8 cellular contexts compared by ENCODE assay signal in the genomic region with DNA sequence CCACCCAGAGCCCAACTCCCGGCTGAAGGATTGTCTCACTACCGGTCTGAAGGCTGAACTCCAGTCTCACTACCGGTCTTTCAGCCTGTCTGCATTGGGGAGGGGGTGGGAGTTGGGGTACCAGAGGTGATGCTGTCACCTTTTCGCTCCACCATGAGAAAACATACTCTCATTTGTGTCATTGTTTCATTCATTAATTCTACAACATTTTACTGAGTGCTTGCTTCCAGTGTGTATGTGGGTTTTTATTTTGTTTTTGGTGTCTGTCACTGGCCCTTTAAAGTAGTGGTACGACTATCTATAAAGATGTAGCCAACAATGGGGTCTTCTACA. TPM values are rescaled to one million over a fixed set of nuclear protein-coding genes. Genes with fewer than 3 reads are reported as not detected.
DNase-seq lines count a peak whose midpoint lies in the region; ATAC-seq, FAIRE-seq and TF ChIP-seq lines count a peak whose summit lies in the region.

No MANE protein-coding gene starts in this region.

- POLR2A ChIA-PET in CD8-positive, alpha-beta T cell (lab: Charles Lee) = interaction anchor here (0.7 to 1.2 kb wide), 3 partner anchors 35 to 94 kb away, joined by 3 read pairs; a partner anchor contains a TSS
- POLR2A ChIA-PET in endothelial cell of umbilical vein (lab: Charles Lee) = no interaction called here

- TF ChIP-seq EP300 in ovary (IDR thresholded peaks at IDR 0.05) = no peak

- H3K27me3 ChIP-seq in CD8-positive, alpha-beta T cell (ENCODE audit: insufficient read depth, low read length) = no peaks in the 10 kb centered on the region
- H3K27me3 ChIP-seq in Peyer's patch (no peaks in the 10 kb centered on the region), endothelial cell of umbilical vein (ENCODE audit: control insufficient read depth in 2 of 2, insufficient read depth in 2 of 2, low read length in 2 of 2) (peaks cover 22 to 28% of the 10 kb centered on the region in 2 experiments), ovary (no peaks in the 10 kb centered on the region)

- TF ChIP-seq POLR2A in Peyer's patch (IDR thresholded peaks at IDR 0.05) = no peak
- peak; percentile 12 for TF ChIP-seq POLR2A in endothelial cell of umbilical vein (IDR thresholded peaks at IDR 0.05; ENCODE audit: low read depth, low read length)
- no peak for TF ChIP-seq POLR2A in ovary (IDR thresholded peaks at IDR 0.05)

- peak overlapping the region; percentile 19 for H2AFZ ChIP-seq in endothelial cell of umbilical vein (ENCODE audit: low read depth, low read length)

- H3K9me1 ChIP-seq in endothelial cell of umbilical vein (replicated peaks; ENCODE audit: control insufficient read depth, extremely low read depth, insufficient read depth, low read length) = no peaks in the 10 kb centered on the region

- BruUV-seq in endothelial cell of umbilical vein (replicated peaks; lab: Mats Ljungman, UMichigan) = no TSS peak

- peaks cover 19% of the 10 kb centered on the region for H3K79me2 ChIP-seq in endothelial cell of umbilical vein (ENCODE audit: control insufficient read depth, insufficient read depth, low read length)

- H3K4me2 ChIP-seq in endothelial cell of umbilical vein (ENCODE audit: insufficient read depth, low read length) = peak overlapping the region; percentile 53

- H3K9me3 Mint-ChIP-seq in CD8-positive, alpha-beta T cell = no peaks in the 10 kb centered on the region

- FAIRE-seq in endothelial cell of umbilical vein (lab: Jason Lieb, UNC) (no peak), frontal cortex (lab: Jason Lieb, UNC) (no peak)

- no peak for DNase-seq in CD8-positive, alpha-beta T cell
- no peak for DNase-seq in Peyer's patch
- no peak for DNase-seq in endothelial cell of umbilical vein (ENCODE audit: low read depth, low spot score)
- no peak for DNase-seq in ovary
- no peak for DNase-seq in T1000 (lab: John Stamatoyannopoulos, UW)
- DNase-seq in frontal cortex (ENCODE audit: low spot score in 2 of 2) = no peak
- no peak for DNase-seq in GF-D8 (lab: John Stamatoyannopoulos, UW)

- peak overlapping the region; percentile 90 for H3K4me3 Mint-ChIP-seq in CD8-positive, alpha-beta T cell

- peak overlapping the region; percentile 9 for H3K4me3 ChIP-seq in CD8-positive, alpha-beta T cell (ENCODE audit: low read depth, low read length)
- H3K4me3 ChIP-seq in Peyer's patch (peak overlapping the region in 3 of 4 donors; percentile 49 to 70 (median 67)), endothelial cell of umbilical vein (replicated peaks in 1 of 3; ENCODE audit: insufficient read depth in 1 of 3, low read depth in 1 of 3, low read length in 3 of 3) (peak overlapping the region in 2 of 3 experiments; percentile 3 to 25), ovary (peak overlapping the region; percentile 31)

- H3K27ac ChIP-seq in CD8-positive, alpha-beta T cell (ENCODE audit: low read depth, low read length) = peak overlapping the region; percentile 84
- H3K27ac ChIP-seq in Peyer's patch = peak overlapping the region; percentile 34 to 81 (median 57)
- H3K27ac ChIP-seq in endothelial cell of umbilical vein (ENCODE audit: insufficient read depth, low read depth, low read length) = no peak overlapping the region
- no peak overlapping the region for H3K27ac ChIP-seq in ovary

- peak overlapping the region; percentile 88 for H3K27ac Mint-ChIP-seq in CD8-positive, alpha-beta T cell

- H3K36me3 Mint-ChIP-seq in CD8-positive, alpha-beta T cell = peaks cover 40% of the 10 kb centered on the region

- H3K4me1 Mint-ChIP-seq in CD8-positive, alpha-beta T cell (ENCODE audit: low read depth) = peaks cover 57% of the 10 kb centered on the region

- H3K9ac ChIP-seq in endothelial cell of umbilical vein (replicated peaks; ENCODE audit: extremely low read depth, insufficient read depth, low read length) = no peak overlapping the region

- TF ChIP-seq CTCF in CD8-positive, alpha-beta T cell (IDR thresholded peaks at IDR 0.05) = no peak
- TF ChIP-seq CTCF in Peyer's patch (IDR thresholded peaks at IDR 0.05) = no peak
- TF ChIP-seq CTCF in endothelial cell of umbilical vein (IDR thresholded peaks at IDR 0.05; ENCODE audit: extremely low read depth in 1 of 2, insufficient read depth in 1 of 2, low read depth in 1 of 2, low read length in 2 of 2) = no peak
- TF ChIP-seq CTCF in ovary (IDR thresholded peaks at IDR 0.05) = peak in 1 of 3 donors; percentile 10

- H3K27me3 Mint-ChIP-seq in CD8-positive, alpha-beta T cell (ENCODE audit: low read depth) = no peaks in the 10 kb centered on the region

- 1 to 3% (median 2%) methylated on average over 5 of the region's 5 CpGs for WGBS in ovary, 3 donors

- H3K4me1 ChIP-seq in CD8-positive, alpha-beta T cell (ENCODE audit: insufficient read depth, low read length) = peaks cover 52% of the 10 kb centered on the region
- H3K4me1 ChIP-seq in Peyer's patch (peaks cover 0 to 37% (median 4%) of the 10 kb centered on the region in 4 donors), endothelial cell of umbilical vein (ENCODE audit: control insufficient read depth, extremely low read depth, insufficient read depth, low read length) (peaks cover 17% of the 10 kb centered on the region), ovary (ENCODE audit: insufficient read depth) (peaks cover 9% of the 10 kb centered on the region)

- H3K36me3 ChIP-seq in CD8-positive, alpha-beta T cell (ENCODE audit: insufficient read depth, low read length) = peaks cover 5% of the 10 kb centered on the region
- H3K36me3 ChIP-seq in Peyer's patch (peaks cover 0 to 21% (median 0%) of the 10 kb centered on the region in 3 donors), endothelial cell of umbilical vein (ENCODE audit: control insufficient read depth in 2 of 2, extremely low read depth in 1 of 2, insufficient read depth in 2 of 2, low read length in 2 of 2) (peaks cover 4 to 19% of the 10 kb centered on the region in 2 experiments), ovary (no peaks in the 10 kb centered on the region)

- ATAC-seq in CD8-positive, alpha-beta T cell = no peak
- no peak for ATAC-seq in HG02623 (IDR thresholded peaks at IDR 0.05; ENCODE audit: unreplicated experiment)

- H3K9me3 ChIP-seq in CD8-positive, alpha-beta T cell (ENCODE audit: low read length) = no peaks in the 10 kb centered on the region
- H3K9me3 ChIP-seq in Peyer's patch (no peaks in the 10 kb centered on the region), endothelial cell of umbilical vein (replicated peaks; ENCODE audit: control insufficient read depth, insufficient read depth, low read length) (no peaks in the 10 kb centered on the region), ovary (no peaks in the 10 kb centered on the region)

- dilution Hi-C loops in endothelial cell of umbilical vein (cut with MboI; ENCODE audit: extremely low pct_ligation_motif_present, low sequenced_read_pairs) = no loop called here

- no peaks in the 10 kb centered on the region for H4K20me1 ChIP-seq in endothelial cell of umbilical vein (replicated peaks; ENCODE audit: control insufficient read depth, extremely low read depth, insufficient read depth, low read length)

- intact Hi-C loops in CD8-positive, alpha-beta T cell (cut with DNase I, micrococcal nuclease) = loop anchor here (1.0 to 5.0 kb wide), 10 partner anchors 8 to 1825 kb away; a partner anchor contains a TSS
- intact Hi-C loops in endothelial cell of umbilical vein (cut with micrococcal nuclease) (loop anchor here (1.0 kb wide), 2 partner anchors 20 to 26 kb away; a partner anchor contains a TSS), ovary (cut with DNase I) (no loop called here)

- CTCF ChIA-PET in CD8-positive, alpha-beta T cell (lab: Charles Lee) = interaction anchor here (1.2 kb wide), 1 partner anchor 11 kb away, joined by 8 read pairs; no protein-coding TSS in a partner anchor
- CTCF ChIA-PET in endothelial cell of umbilical vein (lab: Charles Lee) = interaction anchor here (0.8 to 1.2 kb wide), 2 partner anchors 12 to 26 kb away, joined by 3 to 5 read pairs; no protein-coding TSS in a partner anchor

RNA-seq across cellular contexts. Expression of a gene that starts 0.5 kb away (rescaled TPM):
- 10 to 100 TPM in 1 of 2 experiments, 1 to 10 TPM in 1; 8.5 to 10.0 TPM for total RNA-seq in CD8-positive, alpha-beta T cell
- 10 to 100 TPM; 14.7 to 97.4 (median 28.8) TPM for total RNA-seq in Peyer's patch
- 156 and 171 TPM in 2 replicates for total RNA-seq in endothelial cell of umbilical vein
- 300 and 332 TPM in 2 replicates for polyA plus RNA-seq in endothelial cell of umbilical vein
- polyA plus RNA-seq in endothelial cell of umbilical vein (2011; cell fraction: cytosol; rRNA removed) = 337 and 366 TPM in 2 replicates
- 173 and 189 TPM in 2 replicates for polyA plus RNA-seq in endothelial cell of umbilical vein (2011; cell fraction: nucleus; rRNA removed)
- polyA plus RNA-seq in endothelial cell of umbilical vein (2012) = 197 and 206 TPM in 2 replicates
- polyA minus RNA-seq in endothelial cell of umbilical vein = 184 and 194 TPM in 2 replicates
- polyA minus RNA-seq in endothelial cell of umbilical vein (2011; cell fraction: cytosol; rRNA and poly(A)+ RNA removed) = 130 TPM
- polyA minus RNA-seq in endothelial cell of umbilical vein (2011; cell fraction: nucleus; rRNA and poly(A)+ RNA removed) = 54.8 and 62.4 TPM in 2 replicates
- total RNA-seq in ovary = 100 to 1,000 TPM; 111 to 175 (median 122) TPM
- polyA plus RNA-seq in ovary = 100 to 1,000 TPM in 1 of 2 donors, 10 to 100 TPM in 1; 82.7 to 127 TPM
- total RNA-seq in frontal cortex = 51.4 TPM

RNA-seq across cellular contexts. Expression of a gene that starts 2.3 kb away (rescaled TPM):
- 10 to 100 TPM; 23.1 to 25.1 TPM for total RNA-seq in CD8-positive, alpha-beta T cell
- total RNA-seq in Peyer's patch (10 to 100 TPM in 2 of 4 donors, 1 to 10 TPM in 2; 7.4 to 17.2 (median 10.6) TPM), endothelial cell of umbilical vein (3.0 and 4.6 TPM in 2 replicates), ovary (10 to 100 TPM in 1 of 7 donors, 1 to 10 TPM in 6; 5.0 to 15.2 (median 7.7) TPM), frontal cortex (17.5 TPM)
- polyA plus RNA-seq in endothelial cell of umbilical vein (4.8 and 5.8 TPM in 2 replicates), ovary (1 to 10 TPM; 5.0 to 7.9 TPM)
- 1.6 and 3.7 TPM in 2 replicates for polyA plus RNA-seq in endothelial cell of umbilical vein (2011; cell fraction: cytosol; rRNA removed)
- 4.8 and 5.4 TPM in 2 replicates for polyA plus RNA-seq in endothelial cell of umbilical vein (2011; cell fraction: nucleus; rRNA removed)
- 3.2 and 4.0 TPM in 2 replicates for polyA plus RNA-seq in endothelial cell of umbilical vein (2012)
- 2.8 and 4.2 TPM in 2 replicates for polyA minus RNA-seq in endothelial cell of umbilical vein
- polyA minus RNA-seq in endothelial cell of umbilical vein (2011; cell fraction: cytosol; rRNA and poly(A)+ RNA removed) = 7.7 TPM
- polyA minus RNA-seq in endothelial cell of umbilical vein (2011; cell fraction: nucleus; rRNA and poly(A)+ RNA removed) = 0.72 and 1.2 TPM in 2 replicates

RNA-seq across cellular contexts. Expression of a gene that starts 7.8 kb away (rescaled TPM):
- total RNA-seq in CD8-positive, alpha-beta T cell = 1 to 10 TPM; 7.3 to 8.0 TPM
- 10 to 100 TPM; 45.7 to 65.7 (median 55.6) TPM for total RNA-seq in Peyer's patch
- 14.6 and 15.0 TPM in 2 replicates for total RNA-seq in endothelial cell of umbilical vein
- polyA plus RNA-seq in endothelial cell of umbilical vein = 33.3 and 43.9 TPM in 2 replicates
- polyA plus RNA-seq in endothelial cell of umbilical vein (2011; cell fraction: cytosol; rRNA removed) = 19.8 and 19.9 TPM in 2 replicates
- polyA plus RNA-seq in endothelial cell of umbilical vein (2011; cell fraction: nucleus; rRNA removed) = 15.5 and 16.4 TPM in 2 replicates
- 25.7 and 27.8 TPM in 2 replicates for polyA plus RNA-seq in endothelial cell of umbilical vein (2012)
- polyA minus RNA-seq in endothelial cell of umbilical vein = 47.8 and 57.1 TPM in 2 replicates
- polyA minus RNA-seq in endothelial cell of umbilical vein (2011; cell fraction: cytosol; rRNA and poly(A)+ RNA removed) = 5.5 TPM
- 4.4 and 12.2 TPM in 2 replicates for polyA minus RNA-seq in endothelial cell of umbilical vein (2011; cell fraction: nucleus; rRNA and poly(A)+ RNA removed)
- 10 to 100 TPM; 27.7 to 64.0 (median 32.5) TPM for total RNA-seq in ovary
- polyA plus RNA-seq in ovary = 10 to 100 TPM; 44.0 to 63.7 TPM
- total RNA-seq in frontal cortex = 38.3 TPM

RNA-seq across cellular contexts. Expression of a gene that starts 14.1 kb away (rescaled TPM):
- 10 to 100 TPM; 22.2 to 23.5 TPM for total RNA-seq in CD8-positive, alpha-beta T cell
- total RNA-seq in Peyer's patch = 1 to 10 TPM; 2.5 to 9.1 (median 3.1) TPM
- total RNA-seq in endothelial cell of umbilical vein = 0.05 and 0.24 TPM in 2 replicates
- polyA plus RNA-seq in endothelial cell of umbilical vein = 0.04 and 0.05 TPM in 2 replicates
- 0.04 and 0.08 TPM in 2 replicates for polyA plus RNA-seq in endothelial cell of umbilical vein (2011; cell fraction: cytosol; rRNA removed)
- 0.05 and 0.10 TPM in 2 replicates for polyA plus RNA-seq in endothelial cell of umbilical vein (2011; cell fraction: nucleus; rRNA removed)
- polyA plus RNA-seq in endothelial cell of umbilical vein (2012) = 0.14 and 0.20 TPM in 2 replicates
- polyA minus RNA-seq in endothelial cell of umbilical vein = 0.04 TPM in 1 of 2 replicates, not detected in the other
- polyA minus RNA-seq in endothelial cell of umbilical vein (2011; cell fraction: cytosol; rRNA and poly(A)+ RNA removed) = not detected
- polyA minus RNA-seq in endothelial cell of umbilical vein (2011; cell fraction: nucleus; rRNA and poly(A)+ RNA removed) = 0.14 and 0.63 TPM in 2 replicates
- total RNA-seq in ovary = under 1 TPM; 0.34 to 0.99 (median 0.60) TPM
- polyA plus RNA-seq in ovary = 1 to 10 TPM in 1 of 2 donors, under 1 TPM in 1; 0.33 to 1.3 TPM
- total RNA-seq in frontal cortex = 25.7 TPM

RNA-seq across cellular contexts. Expression of a gene that starts 14.2 kb away (rescaled TPM):
- total RNA-seq in CD8-positive, alpha-beta T cell = 1 to 10 TPM; 2.0 to 2.2 TPM
- total RNA-seq in Peyer's patch (1 to 10 TPM in 1 of 4 donors, not detected in 3; 1.7 TPM), endothelial cell of umbilical vein (2.4 and 2.7 TPM in 2 replicates), ovary (1 to 10 TPM in 4 of 7 donors, under 1 TPM in 3; 0.12 to 2.5 (median 1.0) TPM), frontal cortex (not detected)
- polyA plus RNA-seq in endothelial cell of umbilical vein (0.62 TPM in 2 replicates), ovary (under 1 TPM; 0.18 to 0.30 TPM)
- polyA plus RNA-seq in endothelial cell of umbilical vein (2011; cell fraction: cytosol; rRNA removed) = 0.19 and 0.61 TPM in 2 replicates
- polyA plus RNA-seq in endothelial cell of umbilical vein (2011; cell fraction: nucleus; rRNA removed) = 7.3 and 7.9 TPM in 2 replicates
- 0.74 and 0.86 TPM in 2 replicates for polyA plus RNA-seq in endothelial cell of umbilical vein (2012)
- 0.87 and 1.2 TPM in 2 replicates for polyA minus RNA-seq in endothelial cell of umbilical vein
- polyA minus RNA-seq in endothelial cell of umbilical vein (2011; cell fraction: cytosol; rRNA and poly(A)+ RNA removed) = 7.6 TPM
- polyA minus RNA-seq in endothelial cell of umbilical vein (2011; cell fraction: nucleus; rRNA and poly(A)+ RNA removed) = 3.3 and 3.8 TPM in 2 replicates

Comparison
In these comparisons a context has a peak if more than half of its experiments do, and no peak if none do; other contexts are left out.
1. H3K27ac ChIP-seq: peak in CD8-positive, alpha-beta T cell (single experiment) and Peyer's patch (4 of 4); none in endothelial cell of umbilical vein (single experiment) and ovary (0 of 2).
2. H3K4me3 ChIP-seq: peak in every context shown above with its lines; median percentile 67 in Peyer's patch; 31 in ovary; 14 in endothelial cell of umbilical vein; 9 in CD8-positive, alpha-beta T cell.
3. intact Hi-C loops: an anchor here in CD8-positive, alpha-beta T cell (1.0 to 5.0 kb wide) and endothelial cell of umbilical vein (1.0 kb wide); none called in ovary.